11 cellular contexts compared by ENCODE assay signal in the genomic region with DNA sequence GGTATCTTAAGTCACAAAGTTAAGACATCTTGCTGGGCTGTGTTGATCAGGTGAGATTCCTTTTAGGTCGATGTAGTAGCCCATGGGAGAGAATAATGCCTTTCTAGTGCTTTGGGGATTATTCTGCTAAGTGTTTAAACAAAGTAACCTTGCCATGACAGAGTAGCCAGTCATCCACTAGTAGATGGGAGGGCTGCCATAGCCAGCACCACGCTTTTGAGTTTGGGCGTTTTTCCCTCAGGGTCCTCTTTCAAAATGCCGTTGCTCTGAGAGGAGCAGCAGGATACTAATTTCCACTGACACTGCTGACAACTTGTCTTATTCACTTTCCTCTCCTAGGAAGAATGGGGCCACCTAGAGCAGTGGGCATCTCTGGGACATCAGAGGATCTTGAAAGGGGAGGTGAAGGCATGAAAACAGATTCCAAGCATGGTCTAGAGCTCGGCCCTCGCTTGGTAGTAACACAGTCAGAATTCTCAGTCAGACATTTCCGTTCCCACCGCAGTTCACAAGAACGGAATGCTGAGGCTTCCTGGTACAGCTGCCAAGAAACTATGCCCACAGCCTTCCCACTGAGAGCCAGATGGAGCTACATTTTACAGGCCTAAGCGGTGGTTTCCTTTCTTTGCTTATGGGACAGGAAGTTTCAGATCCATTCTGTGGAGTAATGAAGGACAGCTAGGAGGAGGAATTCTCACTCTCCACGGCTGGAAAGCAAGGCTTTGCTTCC. TPM values are rescaled to one million over a fixed set of nuclear protein-coding genes. Genes with fewer than 3 reads are reported as not detected.
DNase-seq lines count a peak whose midpoint lies in the region; ATAC-seq, FAIRE-seq and TF ChIP-seq lines count a peak whose summit lies in the region.
"Had no signal": no experiment of that assay in that cellular context is flagged by ENCODE, and none has a peak within 500 bp of the region (broad histone marks: within the 10 kb centered on the region; RNA-seq: fewer than 3 reads in every experiment).

No MANE protein-coding gene starts in this region.

- WGBS in mammary epithelial cell (ENCODE audit: low coverage, missing lambda C conversion rate) = 15% methylated on average over 5 of the region's 11 CpGs
- 32 to 34% methylated on average over 11 of the region's 11 CpGs for WGBS in upper lobe of left lung, 2 donors

- DNase-seq in HT-29 (ENCODE audit: low spot score) = peak; percentile 65
- DNase-seq in mammary epithelial cell = peak; percentile 81
- no peak for DNase-seq in left lung
- peak in 1 of 2 donors; percentile 42 for DNase-seq in upper lobe of left lung
- DNase-seq in D721Med (ENCODE audit: insufficient read length, low spot score) = no peak
- DNase-seq in activated gamma-delta T cell treated with Interleukin-2 at 50 U/mL for 16 hours = no peak
- no peak for DNase-seq in NCI-H2196 (lab: John Stamatoyannopoulos, UW; ENCODE audit: unreplicated experiment)
- DNase-seq: activated CD8-positive, alpha-beta memory T cell treated with anti-CD3 and anti-CD28 coated beads for 24 hours; NCI-H526 had no signal

- H3K27me3 ChIP-seq in mammary epithelial cell (ENCODE audit: insufficient read depth, low read length) (no peaks in the 10 kb centered on the region), left lung (no peaks in the 10 kb centered on the region), upper lobe of left lung (no peaks in the 10 kb centered on the region)

- no peak for TF ChIP-seq EP300 in upper lobe of left lung (IDR thresholded peaks at IDR 0.05)

- H3K9ac ChIP-seq in mammary epithelial cell (ENCODE audit: insufficient read depth, low read length) = no peak overlapping the region

- intact Hi-C loops in mammary epithelial cell (cut with micrococcal nuclease) = no loop called here
- intact Hi-C loops in left lung (cut with DNase I) = no loop called here

- dilution Hi-C loops in mammary epithelial cell (cut with HindIII; ENCODE audit: low sequenced_read_pairs) = no loop called here

- no peak for TF ChIP-seq CTCF in mammary epithelial cell (conservative IDR thresholded peaks at IDR 0.05 in 1 of 2, IDR thresholded peaks at IDR 0.05 in 1 of 2; ENCODE audit: extremely low read depth in 1 of 2, insufficient read depth in 1 of 2, low read depth in 1 of 2, low read length in 2 of 2)
- TF ChIP-seq CTCF in left lung (IDR thresholded peaks at IDR 0.05) = no peak
- no peak for TF ChIP-seq CTCF in upper lobe of left lung (IDR thresholded peaks at IDR 0.05)
- no peak for TF ChIP-seq CTCF in D721Med (IDR thresholded peaks at IDR 0.05; ENCODE audit: insufficient read depth, missing control alignments)

- H3K36me3 ChIP-seq in mammary epithelial cell (ENCODE audit: insufficient read depth, low read length) (no peaks in the 10 kb centered on the region), left lung (no peaks in the 10 kb centered on the region), upper lobe of left lung (no peaks in the 10 kb centered on the region)

- ATAC-seq in left lung (peak; percentile 42), upper lobe of left lung (ENCODE audit: low FRiP score in 2 of 2) (peak; percentile 38 to 52)
- ATAC-seq: sciatic nerve had no signal

- no peak overlapping the region for H3K27ac ChIP-seq in mammary epithelial cell (ENCODE audit: insufficient read depth, low read depth, low read length)
- H3K27ac ChIP-seq in left lung = peak overlapping the region; percentile 30 to 54
- peak overlapping the region; percentile 61 to 76 (median 72) for H3K27ac ChIP-seq in upper lobe of left lung

- H2AFZ ChIP-seq in mammary epithelial cell (ENCODE audit: low read depth, low read length) = peak overlapping the region; percentile 98

- H3K79me2 ChIP-seq in mammary epithelial cell (ENCODE audit: insufficient read depth, low read length) = no peaks in the 10 kb centered on the region

- H3K4me3 ChIP-seq in mammary epithelial cell (replicated peaks in 1 of 3; ENCODE audit: insufficient read depth in 1 of 3, low read depth in 2 of 3, low read length in 3 of 3) (no peak overlapping the region), left lung (no peak overlapping the region), upper lobe of left lung (no peak overlapping the region)

- H3K4me1 ChIP-seq in mammary epithelial cell (ENCODE audit: insufficient read depth, low read length) (peaks cover 14% of the 10 kb centered on the region), left lung (peaks cover 0 to 6% of the 10 kb centered on the region in 2 donors), upper lobe of left lung (peaks cover 0 to 18% (median 9%) of the 10 kb centered on the region in 4 donors)

- peak overlapping the region; percentile 57 for H3K4me2 ChIP-seq in mammary epithelial cell (ENCODE audit: insufficient read depth, low read depth, low read length)

- CTCF ChIA-PET in mammary epithelial cell (lab: Charles Lee; ENCODE audit: low non-redundant PET) = no interaction called here

- BruUV-seq in mammary epithelial cell (replicated peaks; lab: Mats Ljungman, UMichigan) = no TSS peak

- no peak for FAIRE-seq in D721Med (lab: Jason Lieb, UNC)
- FAIRE-seq: GM18507 had no signal

- H3K9me3 ChIP-seq in mammary epithelial cell (replicated peaks; ENCODE audit: insufficient read depth, low read length) (no peaks in the 10 kb centered on the region), left lung (no peaks in the 10 kb centered on the region), upper lobe of left lung (no peaks in the 10 kb centered on the region)

- no peaks in the 10 kb centered on the region for H4K20me1 ChIP-seq in mammary epithelial cell (ENCODE audit: insufficient read depth, low read length)

- no peak for TF ChIP-seq POLR2A in upper lobe of left lung (IDR thresholded peaks at IDR 0.05)

- in situ Hi-C loops in mammary epithelial cell (cut with MboI; ENCODE audit: low sequenced_read_pairs in 2 of 2) = loop anchor here (5.0 to 25.0 kb wide), 2 partner anchors 425 to 605 kb away; no protein-coding TSS in a partner anchor

RNA-seq across cellular contexts. Expression of a gene that starts 15.3 kb away (rescaled TPM):
- total RNA-seq in HT-29 (2014; rRNA removed; shearing (Covaris generic)) = 9.5 and 13.3 TPM in 2 replicates
- total RNA-seq in mammary epithelial cell = 10 to 100 TPM; 76.5 to 89.7 TPM
- polyA plus RNA-seq in mammary epithelial cell = 109 TPM
- polyA minus RNA-seq in mammary epithelial cell = 55.5 TPM
- 10 to 100 TPM; 73.7 to 100.0 TPM for total RNA-seq in left lung
- 10 to 100 TPM; 36.7 to 81.4 (median 48.0) TPM for total RNA-seq in upper lobe of left lung

Comparison
In these comparisons a context has a peak if more than half of its experiments do, and no peak if none do; other contexts are left out.
1. DNase-seq: peak in HT-29 (single experiment) and mammary epithelial cell (single experiment); none in left lung (0 of 2), D721Med (single experiment), activated gamma-delta T cell treated with Interleukin-2 at 50 U/mL for 16 hours (single experiment) and NCI-H2196 (single experiment).